Comparison of ENCODE assay signal across 14 cellular contexts in the genomic region with DNA sequence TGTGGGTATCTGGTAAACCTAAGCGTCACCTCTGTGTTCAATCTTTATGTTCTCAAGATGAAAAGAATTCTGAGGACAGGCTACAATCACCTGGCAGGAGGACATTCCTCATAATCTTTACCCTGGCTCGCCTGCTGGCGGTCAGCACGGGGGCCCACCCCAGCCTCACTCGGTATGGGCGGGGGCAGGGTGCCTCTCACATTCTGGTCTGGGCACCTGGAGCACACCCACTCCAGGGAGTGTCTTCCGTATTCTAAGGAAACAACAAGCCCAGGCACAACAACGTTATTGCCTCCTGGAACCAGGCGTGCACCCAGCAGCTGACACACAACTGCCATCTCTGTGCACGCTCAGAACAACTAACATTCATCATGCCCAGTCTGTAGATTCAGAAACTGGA.
DNase-seq lines count a peak whose midpoint lies in the region; ATAC-seq and TF ChIP-seq lines count a peak whose summit lies in the region.
"Had no signal": no experiment of that assay in that cellular context is flagged by ENCODE, and none has a peak within 500 bp of the region (broad histone marks: within the 10 kb centered on the region; RNA-seq: fewer than 3 reads in every experiment).

No MANE protein-coding gene starts in this region.

- DNase-seq in adipocyte (ENCODE audit: low read depth) (no peak), left colon (peak; percentile 43 to 50), suprapubic skin (ENCODE audit: low spot score in 2 of 2) (no peak), AML-193 (lab: John Stamatoyannopoulos, UW) (no peak)
- DNase-seq: CD4-positive, CD25-positive, alpha-beta regulatory T cell; DMS79; NCI-H2081 treated with DMSO at 0.1 percent for 48 hours; NCI-H526; NK-92 treated with Interleukin-12 subunit alpha and Interleukin-12 subunit beta, amount 100 ng/mL, for 24 hours; OCI-M1; RPMI8226 had no signal

- H3K4me1 ChIP-seq in adipocyte (ENCODE audit: control insufficient read depth, insufficient read depth, low read length) (peaks cover 18% of the 10 kb centered on the region), suprapubic skin (peaks cover 25% of the 10 kb centered on the region)

- H3K27ac ChIP-seq in suprapubic skin, result peak overlapping the region; percentile 51

- TF ChIP-seq EP300 in suprapubic skin (IDR thresholded peaks at IDR 0.05), result no peak

- H3K9me3 ChIP-seq in adipocyte (ENCODE audit: control insufficient read depth, low read length), result no peaks in the 10 kb centered on the region
- no peaks in the 10 kb centered on the region for H3K9me3 ChIP-seq in suprapubic skin

- no peak for TF ChIP-seq POLR2A in suprapubic skin (IDR thresholded peaks at IDR 0.05)

- H3K27me3 ChIP-seq in adipocyte (replicated peaks; ENCODE audit: control insufficient read depth, insufficient read depth, low read length) (no peaks in the 10 kb centered on the region), suprapubic skin (peaks cover 4% of the 10 kb centered on the region)

- WGBS in suprapubic skin, result 69% methylated on average over 8 of the region's 10 CpGs

- H3K36me3 ChIP-seq in adipocyte (ENCODE audit: control insufficient read depth, insufficient read depth, low read length, severe bottlenecking) (no peaks in the 10 kb centered on the region), suprapubic skin (no peaks in the 10 kb centered on the region)

- intact Hi-C loops in left colon (cut with DNase I, micrococcal nuclease), result loop anchor here in 1 of 2 donors (10.0 kb wide), 1 partner anchor 175 kb away; no protein-coding TSS in a partner anchor

- no peak for TF ChIP-seq CTCF in suprapubic skin (IDR thresholded peaks at IDR 0.05)

- H3K9ac ChIP-seq in adipocyte (ENCODE audit: low read length), result peak overlapping the region; percentile 62

- ATAC-seq in esophagus mucosa (peak; percentile 84), left colon (peak; percentile 85), GM19467 (IDR thresholded peaks at IDR 0.05; ENCODE audit: unreplicated experiment) (no peak), GM21360 (IDR thresholded peaks at IDR 0.05; ENCODE audit: unreplicated experiment) (no peak)

- peak overlapping the region; percentile 42 for H3K4me3 ChIP-seq in adipocyte (ENCODE audit: low read length)
- peak overlapping the region; percentile 2 for H3K4me3 ChIP-seq in suprapubic skin

Comparison
In these comparisons a context has a peak if more than half of its experiments do, and no peak if none do; other contexts are left out.
1. DNase-seq: peak in left colon (2 of 2); none in adipocyte (single experiment), suprapubic skin (0 of 2) and AML-193 (0 of 2).
2. ATAC-seq: peak in esophagus mucosa (single experiment) and left colon (single experiment); none in GM19467 (single experiment) and GM21360 (single experiment).